ENCODE assay signal across 8 cellular contexts in genomic region chr16:67183627-67184452, GRCh38. TPM values are rescaled to one million over a fixed set of nuclear protein-coding genes. Genes with fewer than 3 reads are reported as not detected.
DNase-seq lines count a peak whose midpoint lies in the region; ATAC-seq, FAIRE-seq and TF ChIP-seq lines count a peak whose summit lies in the region.

Gene MATCAP1, minus strand, starts transcription at chr16:67183963. Its CDS starts 3,353 bp downstream, at chr16:67180610.

- no peaks in the 10 kb centered on the region for H3K27me3 ChIP-seq in keratinocyte (ENCODE audit: control insufficient read depth, extremely low read depth, insufficient read depth, low read length)

- H3K36me3 ChIP-seq in keratinocyte (ENCODE audit: control insufficient read depth in 2 of 2, extremely low read depth in 1 of 2, insufficient read depth in 2 of 2, low read length in 2 of 2) = peaks cover 0 to 3% of the 10 kb centered on the region in 2 experiments

- FAIRE-seq in keratinocyte (lab: Jason Lieb, UNC) = peak; percentile 98

- no peaks in the 10 kb centered on the region for H4K20me1 ChIP-seq in keratinocyte (ENCODE audit: control insufficient read depth, extremely low read depth, insufficient read depth, low read length)

- dilution Hi-C loops in keratinocyte (cut with MboI; ENCODE audit: extremely low pct_ligation_motif_present, low sequenced_read_pairs) = no loop called here

- TF ChIP-seq CTCF in keratinocyte (optimal IDR thresholded peaks at IDR 0.05 in 1 of 3, IDR thresholded peaks at IDR 0.05 in 1 of 3, conservative IDR thresholded peaks at IDR 0.05 in 1 of 3; ENCODE audit: extremely low read depth in 1 of 3, insufficient read depth in 2 of 3, low read length in 3 of 3) = no peak

- peak within 1 kb of the TSS; percentile 87 for H2AFZ ChIP-seq in keratinocyte (ENCODE audit: control insufficient read depth, low read length)

- peaks cover 2% of the 10 kb centered on the region for H3K9me1 ChIP-seq in keratinocyte (ENCODE audit: control insufficient read depth, extremely low read depth, insufficient read depth, low read length)

- H3K27ac ChIP-seq in keratinocyte (ENCODE audit: control insufficient read depth, insufficient read depth, low read length) = peak within 1 kb of the TSS; percentile 91

- TF ChIP-seq POLR2A in GM19193 (IDR thresholded peaks at IDR 0.05; ENCODE audit: extremely low read depth, insufficient read depth, insufficient read length) = peak; percentile 58

- peak within 1 kb of the TSS; percentile 86 for H3K9ac ChIP-seq in keratinocyte (ENCODE audit: control insufficient read depth, extremely low read depth, insufficient read depth, low read length)

- peaks cover 7% of the 10 kb centered on the region for H3K79me2 ChIP-seq in keratinocyte (ENCODE audit: control insufficient read depth, insufficient read depth, low read length)

- H3K9me3 ChIP-seq in keratinocyte (ENCODE audit: control insufficient read depth, low read depth, low read length) = no peaks in the 10 kb centered on the region

- peaks cover 35% of the 10 kb centered on the region for H3K4me1 ChIP-seq in keratinocyte (ENCODE audit: control insufficient read depth, extremely low read depth, insufficient read depth, low read length)

- peak; percentile 92 for ATAC-seq in HG03432 (IDR thresholded peaks at IDR 0.05; ENCODE audit: unreplicated experiment)
- peak; percentile 96 to 98 for ATAC-seq in activated CD4-positive, CD25-positive, alpha-beta regulatory T cell treated with anti-CD3 and anti-CD28 coated beads, Interleukin-2, amount 50 U/mL, for 24 hours

- peak within 1 kb of the TSS; percentile 81 to 86 (median 82) for H3K4me3 ChIP-seq in keratinocyte (ENCODE audit: control insufficient read depth in 2 of 3, extremely low read depth in 1 of 3, insufficient read depth in 2 of 3, low read depth in 1 of 3, low read length in 3 of 3)

- DNase-seq in AML-193 (lab: John Stamatoyannopoulos, UW) (peak; percentile 96 to 97), NCI-H460 (ENCODE audit: extremely low read depth, low read depth) (peak; percentile 99), cerebellar cortex (ENCODE audit: low spot score) (peak; percentile 99), keratinocyte (ENCODE audit: low read depth, low spot score) (peak; percentile 75)
- DNase-seq in stimulated activated CD4-positive, alpha-beta T cell treated with anti-CD3 and anti-CD28 coated beads, Interleukin-12 subunit alpha, Interleukin-12 subunit beta, amount 100 ng/mL, for 48 hours (ENCODE audit: low read depth in 2 of 3, low spot score in 1 of 3) = peak; percentile 88 to 92 (median 91)

- peak within 1 kb of the TSS; percentile 73 for H3K4me2 ChIP-seq in keratinocyte (ENCODE audit: control insufficient read depth, extremely low read depth, insufficient read depth, low read depth, low read length)

RNA-seq across cellular contexts. Expression of gene MATCAP1, which starts in this region (rescaled TPM):
- total RNA-seq in NCI-H460 (2014; rRNA removed; shearing (Covaris generic)) = 9.6 and 10.8 TPM in 2 replicates
- 234 and 252 TPM in 2 replicates for polyA plus RNA-seq in NCI-H460 (2014; cell fraction: nucleus; rRNA removed)
- polyA plus RNA-seq in keratinocyte = 9.0 to 15.0 TPM (median 13.3 TPM) in 3 replicates
- polyA plus RNA-seq in keratinocyte (2011; ENCODE audit: low read depth) = 3.7 TPM
- polyA plus RNA-seq in keratinocyte (2011; cell fraction: cytosol; rRNA removed) = 2.6 and 4.5 TPM in 2 replicates
- polyA plus RNA-seq in keratinocyte (2011; cell fraction: nucleus; rRNA removed) = 44.9 and 60.2 TPM in 2 replicates
- 6.1 and 7.2 TPM in 2 replicates for polyA plus RNA-seq in keratinocyte (2012; ENCODE audit: low replicate concordance)
- 5.7 to 13.2 TPM (median 11.8 TPM) in 3 replicates for polyA minus RNA-seq in keratinocyte
- 6.5 TPM for polyA minus RNA-seq in keratinocyte (2011; cell fraction: cytosol; rRNA and poly(A)+ RNA removed)
- 15.9 and 20.0 TPM in 2 replicates for polyA minus RNA-seq in keratinocyte (2011; cell fraction: nucleus; rRNA and poly(A)+ RNA removed)

Comparison
In these comparisons a context has a peak if more than half of its experiments do, and no peak if none do; other contexts are left out.
1. Peak in every context shown above with its lines: DNase-seq, ATAC-seq, H3K4me3 ChIP-seq and H3K27ac ChIP-seq.